19 cellular contexts compared by ENCODE assay signal in the genomic region with DNA sequence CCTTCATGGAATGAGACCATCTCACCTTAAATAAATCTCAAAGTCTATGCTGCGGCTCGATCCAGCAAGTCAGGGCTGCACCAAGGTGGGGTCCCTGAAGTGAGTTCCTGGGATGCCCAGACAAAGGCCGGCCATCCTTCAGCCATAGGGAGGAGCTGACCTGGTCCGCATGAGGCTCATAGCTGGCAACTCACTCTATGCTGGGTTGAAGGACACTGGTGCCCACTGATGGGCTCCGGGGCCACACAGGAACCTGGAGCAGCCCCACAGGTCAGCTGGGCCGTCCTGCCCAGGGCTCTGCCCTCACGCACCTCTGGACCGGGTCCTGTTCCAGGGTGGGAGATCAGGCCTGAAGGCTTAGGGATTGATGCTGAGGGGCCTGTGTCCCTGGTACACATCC.
A peak's percentile ranks its signal among the peaks of the same experiment; 100 is the strongest.
DNase-seq lines count a peak whose midpoint lies in the region; ATAC-seq and TF ChIP-seq lines count a peak whose summit lies in the region.
"Had no signal": no experiment of that assay in that cellular context is flagged by ENCODE, and none has a peak within 500 bp of the region (broad histone marks: within the 10 kb centered on the region; RNA-seq: fewer than 3 reads in every experiment).

No MANE protein-coding gene starts in this region.

- H2AFZ ChIP-seq in DND-41 (ENCODE audit: low read depth, low read length) = no peak overlapping the region
- H2AFZ ChIP-seq: GM23338 had no signal

- peaks cover 7% of the 10 kb centered on the region; the same call in 1 of the 2 replicates for H3K36me3 ChIP-seq in DND-41 (ENCODE audit: insufficient read depth, low read length)
- no peaks in the 10 kb centered on the region for H3K36me3 ChIP-seq in KOPT-K1 (ENCODE audit: insufficient read depth, low read length)
- H3K36me3 ChIP-seq in suprapubic skin = no peaks in the 10 kb centered on the region

- no peak for ATAC-seq in DND-41 (ENCODE audit: insufficient read depth, low read depth)
- ATAC-seq: GM23338 had no signal

- H3K27ac ChIP-seq in DND-41 (ENCODE audit: low read length) = peak overlapping the region; percentile 100
- peak overlapping the region; percentile 92 for H3K27ac ChIP-seq in KOPT-K1 (ENCODE audit: low read depth, low read length, poor library complexity, severe bottlenecking)
- H3K27ac ChIP-seq in suprapubic skin = no peak overlapping the region
- H3K27ac ChIP-seq: SK-N-MC had no signal

- peak overlapping the region; percentile 84 for H3K4me2 ChIP-seq in DND-41 (ENCODE audit: insufficient read depth, low read length)
- H3K4me2 ChIP-seq: GM23338 had no signal

- H3K4me3 ChIP-seq in DND-41 (ENCODE audit: low read depth in 1 of 2, low read length in 2 of 2) (peak overlapping the region in 1 of 2 experiments; percentile 71; a peak in 2 of 4 replicates), suprapubic skin (no peak overlapping the region)
- H3K4me3 ChIP-seq: GM23338, SK-N-MC had no signal

- peaks cover 55% of the 10 kb centered on the region for H3K4me1 ChIP-seq in DND-41 (ENCODE audit: insufficient read depth, low read length)
- H3K4me1 ChIP-seq in suprapubic skin = no peaks in the 10 kb centered on the region

- no peak for DNase-seq in DND-41
- DNase-seq in ecto neural progenitor cell (ENCODE audit: low spot score) = peak; percentile 13
- DNase-seq in suprapubic skin (ENCODE audit: low spot score in 2 of 2) = peak; percentile 25 to 62
- DNase-seq in NCI-H1694 treated with DMSO at 0.1 percent for 48 hours (lab: John Stamatoyannopoulos, UW) = no peak
- DNase-seq in occipital lobe (lab: John Stamatoyannopoulos, UW) = no peak
- DNase-seq in GM03348 (ENCODE audit: low spot score) = no peak
- DNase-seq: ACHN; AML-193; CD4-positive, CD25-positive, alpha-beta regulatory T cell; COR-L47; DMS 273 treated with DMSO at 0.1 percent for 48 hours; NCI-H1105; NCI-H2081 treated with DMSO at 0.1 percent for 48 hours; NCI-H510A; NCI-H748 treated with DMSO at 0.1 percent for 48 hours; SHP77 had no signal

- WGBS in suprapubic skin = 97% methylated on average over 3 of the region's 8 CpGs

- peak overlapping the region; percentile 94 for H3K9ac ChIP-seq in DND-41 (ENCODE audit: low read depth, low read length)

- TF ChIP-seq EP300 in suprapubic skin (IDR thresholded peaks at IDR 0.05) = no peak

- H3K9me3 ChIP-seq in DND-41 (ENCODE audit: insufficient read depth, low read length, severe bottlenecking) (no peaks in the 10 kb centered on the region), KOPT-K1 (ENCODE audit: insufficient read depth, low read length, poor library complexity, severe bottlenecking) (no peaks in the 10 kb centered on the region), suprapubic skin (no peaks in the 10 kb centered on the region)

- H3K79me2 ChIP-seq in DND-41 (ENCODE audit: insufficient read depth, low read length) = peaks cover 36% of the 10 kb centered on the region

- no peaks in the 10 kb centered on the region for H4K20me1 ChIP-seq in DND-41 (ENCODE audit: insufficient read depth, low read length)

- TF ChIP-seq POLR2A in suprapubic skin (IDR thresholded peaks at IDR 0.05) = no peak

- H3K27me3 ChIP-seq in DND-41 (ENCODE audit: insufficient read depth, low read length, poor library complexity) (no peaks in the 10 kb centered on the region), suprapubic skin (peaks cover 31% of the 10 kb centered on the region)

- TF ChIP-seq CTCF in DND-41 (IDR thresholded peaks at IDR 0.05; ENCODE audit: borderline replicate concordance, extremely low read depth, low read length, poor library complexity, severe bottlenecking) = no peak
- no peak for TF ChIP-seq CTCF in suprapubic skin (IDR thresholded peaks at IDR 0.05)

Comparison
In these comparisons a context has a peak if more than half of its experiments do, and no peak if none do; other contexts are left out.
1. DNase-seq: peak in ecto neural progenitor cell (single experiment) and suprapubic skin (2 of 2); none in DND-41 (single experiment), NCI-H1694 treated with DMSO at 0.1 percent for 48 hours (single experiment), occipital lobe (single experiment) and GM03348 (single experiment).